ENCODE assay signal across 18 cellular contexts in the genomic region with DNA sequence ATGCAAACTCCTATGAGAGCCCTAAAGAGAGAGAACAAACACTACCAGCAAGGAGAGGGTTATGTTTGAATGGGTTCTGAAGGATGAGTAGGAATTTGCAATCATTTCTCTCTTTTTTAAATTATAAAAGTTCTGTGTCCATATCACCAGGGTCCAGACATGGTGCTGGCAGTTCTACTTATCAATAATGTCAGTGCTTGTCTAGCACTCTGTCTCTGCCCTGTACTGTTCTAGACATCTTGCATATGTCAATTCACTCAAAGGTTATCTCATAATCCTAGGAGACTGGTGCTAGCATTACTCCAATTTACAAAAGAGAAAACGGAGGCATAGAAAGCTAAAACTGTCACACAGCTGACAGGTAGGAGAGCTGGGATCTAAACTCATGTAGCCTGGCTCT.
"Had no signal": no experiment of that assay in that cellular context is flagged by ENCODE, and none has a peak within 500 bp of the region (broad histone marks: within the 10 kb centered on the region; RNA-seq: fewer than 3 reads in every experiment).

No MANE protein-coding gene starts in this region.

- H3K27me3 ChIP-seq: gastrocnemius medialis, neural progenitor cell, right atrium auricular region, testis, tibial nerve, upper lobe of left lung had no signal

- H3K4me3 ChIP-seq: gastrocnemius medialis, mucosa of descending colon, neural progenitor cell, prostate gland, right atrium auricular region, testis, tibial nerve, upper lobe of left lung had no signal

- H3K27ac ChIP-seq: gastrocnemius medialis, neural progenitor cell, prostate gland, right atrium auricular region, testis, tibial nerve, upper lobe of left lung had no signal

- H2AFZ ChIP-seq: neural progenitor cell had no signal

- DNase-seq: cortex of kidney; gastrocnemius medialis; mesenchymal stem cell; mucosa of descending colon; naive B cell; stimulated activated CD4-positive, alpha-beta T cell treated with anti-CD3 and anti-CD28 coated beads, Interleukin-4, amount 100 ng/mL, for 4 hours; stimulated activated naive CD8-positive, alpha-beta T cell treated with anti-CD3 and anti-CD28 coated beads, Interleukin-15, Interleukin-2, amounts not matched to agents 100 U/mL and 50 U/mL, for 24 hours; substantia nigra; testis had no signal

- H3K9me3 ChIP-seq: gastrocnemius medialis, mucosa of descending colon, prostate gland, right atrium auricular region, testis, tibial nerve, upper lobe of left lung had no signal

- H3K4me1 ChIP-seq: gastrocnemius medialis, prostate gland, testis had no signal

- H3K36me3 ChIP-seq: gastrocnemius medialis, neural progenitor cell, prostate gland, right atrium auricular region, tibial nerve, upper lobe of left lung had no signal

- ATAC-seq: esophagus mucosa; gastrocnemius medialis; mucosa of descending colon; natural killer cell treated with Interleukin-12 subunit alpha and Interleukin-12 subunit beta and Interleukin-15 and Interleukin-18, amount 100 ng/mL, for 72 hours; sciatic nerve; stimulated activated memory B cell treated with anti-CD40 and anti-IgM and Interleukin-4, amounts not matched to agents 10 μg/mL and 1 μg/mL and 100 μg/mL, for 72 hours; stimulated activated naive CD8-positive, alpha-beta T cell treated with anti-CD3 and anti-CD28 coated beads, Interleukin-15, Interleukin-2, amounts not matched to agents 100 U/mL and 50 U/mL, for 24 hours had no signal

- H3K9ac ChIP-seq: neural progenitor cell had no signal

- H3K4me2 ChIP-seq: neural progenitor cell had no signal
